ENCODE assay signal across 23 cellular contexts in the genomic region with DNA sequence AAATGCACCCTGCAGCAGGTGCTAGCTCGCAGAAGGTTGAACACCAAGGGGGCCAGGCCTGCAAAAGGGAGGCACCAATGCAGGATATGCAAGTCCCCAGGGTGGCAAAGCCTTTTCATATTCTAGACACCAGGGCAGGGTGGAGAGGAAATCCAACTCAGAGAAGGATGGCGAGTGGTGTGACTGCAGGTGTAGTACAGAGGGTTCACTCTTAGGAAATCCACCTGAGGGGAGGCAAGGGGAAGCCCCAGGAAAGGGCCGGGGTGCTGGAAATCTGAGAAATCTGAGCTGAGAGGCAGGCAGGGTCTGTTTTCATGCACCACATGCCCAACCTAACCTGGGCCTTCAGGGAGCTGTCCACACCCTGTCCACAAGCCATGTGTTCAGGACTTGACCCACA.
DNase-seq lines count a peak whose midpoint lies in the region; ATAC-seq and TF ChIP-seq lines count a peak whose summit lies in the region.
"Had no signal": no experiment of that assay in that cellular context is flagged by ENCODE, and none has a peak within 500 bp of the region (broad histone marks: within the 10 kb centered on the region; RNA-seq: fewer than 3 reads in every experiment).

No MANE protein-coding gene starts in this region.

- no peak overlapping the region for H3K14ac ChIP-seq in neuronal stem cell (ENCODE audit: low read length)

- peak overlapping the region; percentile 27 for H2AK5ac ChIP-seq in neuronal stem cell (ENCODE audit: low read depth, low read length)

- H3K4ac ChIP-seq in neuronal stem cell (ENCODE audit: low read length), result no peak overlapping the region

- no peak overlapping the region for H2BK120ac ChIP-seq in neuronal stem cell (ENCODE audit: low read depth, low read length)

- peaks cover 18% of the 10 kb centered on the region for H3K4me1 Mint-ChIP-seq in GM23338
- H3K4me1 Mint-ChIP-seq in WTC11, result peaks cover 19% of the 10 kb centered on the region
- H3K4me1 Mint-ChIP-seq: CD14-positive monocyte; CD8-positive, alpha-beta memory T cell had no signal

- H3K9me3 ChIP-seq in esophagus muscularis mucosa, result peaks cover 0 to 9% (median 0%) of the 10 kb centered on the region in 4 donors
- H3K9me3 ChIP-seq in neuronal stem cell (replicated peaks in 1 of 2; ENCODE audit: control insufficient read depth in 2 of 2, insufficient read depth in 1 of 2, low read depth in 1 of 2, low read length in 2 of 2), result peaks cover 0 to 2% of the 10 kb centered on the region in 2 donors
- peaks cover 0 to 13% (median 6%) of the 10 kb centered on the region in 4 donors for H3K9me3 ChIP-seq in stomach
- H3K9me3 ChIP-seq: A549, BE2C had no signal

- H3K4me3 Mint-ChIP-seq in GM23338 (no peak overlapping the region), WTC11 (no peak overlapping the region)
- H3K4me3 Mint-ChIP-seq: CD14-positive monocyte; CD4-positive, alpha-beta T cell; CD8-positive, alpha-beta memory T cell had no signal

- H3K27ac ChIP-seq in GM23338 (ENCODE audit: low read depth) (no peak overlapping the region), esophagus muscularis mucosa (replicated peaks in 1 of 4) (no peak overlapping the region), neuronal stem cell (replicated peaks; ENCODE audit: low read length) (no peak overlapping the region), stomach (no peak overlapping the region)
- H3K27ac ChIP-seq: A549; BLaER1 treated with 17β-estradiol and CSF1 and Interleukin-3, amounts not matched to agents 10 nM and 100 nM had no signal

- H2AFZ ChIP-seq in GM23338 (no peak overlapping the region), neuronal stem cell (ENCODE audit: low read length) (no peak overlapping the region)

- H3K79me2 ChIP-seq in GM23338 (replicated peaks; ENCODE audit: insufficient read depth), result no peaks in the 10 kb centered on the region

- WGBS in esophagus muscularis mucosa, result 66% methylated on average over 3 of the region's 3 CpGs
- WGBS in neuronal stem cell (ENCODE audit: extremely low coverage in 2 of 2, insufficient read length in 2 of 2, insufficient replicate concordance in 1 of 2), 2 donors, result no CpG with 5 or more reads among the region's 3 CpGs
- WGBS in stomach, 5 donors, result 68 to 81% (median 78%) methylated on average over 3 of the region's 3 CpGs

- no peaks in the 10 kb centered on the region for H3K27me3 Mint-ChIP-seq in GM23338 (ENCODE audit: insufficient read depth, low read depth, poor library complexity)
- no peaks in the 10 kb centered on the region for H3K27me3 Mint-ChIP-seq in WTC11 (ENCODE audit: low read depth)

- H3K79me1 ChIP-seq in neuronal stem cell (ENCODE audit: low read depth, low read length), result no peaks in the 10 kb centered on the region

- H3K4me3 ChIP-seq in GM23338 (no peak overlapping the region), esophagus muscularis mucosa (no peak overlapping the region), neuronal stem cell (ENCODE audit: low read length in 2 of 2) (no peak overlapping the region), stomach (no peak overlapping the region)
- H3K4me3 ChIP-seq: A549; BLaER1 treated with 17β-estradiol and CSF1 and Interleukin-3, amounts not matched to agents 10 nM and 100 nM had no signal

- TF ChIP-seq POLR2A in esophagus muscularis mucosa (IDR thresholded peaks at IDR 0.05; ENCODE audit: low read depth), result no peak
- no peak for TF ChIP-seq POLR2A in stomach (IDR thresholded peaks at IDR 0.05)

- POLR2A ChIA-PET in WTC11 (lab: Charles Lee), result no interaction called here

- H3K36me3 Mint-ChIP-seq in GM23338 (ENCODE audit: low read depth) (peaks cover 6% of the 10 kb centered on the region; the same call in 2 of the 3 replicates), WTC11 (peaks cover 20% of the 10 kb centered on the region)
- H3K36me3 Mint-ChIP-seq: CD14-positive monocyte; CD8-positive, alpha-beta memory T cell had no signal

- no peak overlapping the region for H2BK15ac ChIP-seq in neuronal stem cell (ENCODE audit: low read length)

- intact Hi-C loops in esophagus muscularis mucosa (cut with DNase I) (no loop called here), stomach (cut with DNase I; ENCODE audit: low total_unique reads) (no loop called here)

- H3K4me2 ChIP-seq in GM23338, result 0 out of 2 replicates have a peak overlapping the region, but pooled peaks have one; percentile 3
- no peak overlapping the region for H3K4me2 ChIP-seq in neuronal stem cell (ENCODE audit: insufficient read depth, low read length, poor library complexity, severe bottlenecking)
- H3K4me2 ChIP-seq: A549; BLaER1 treated with 17β-estradiol and CSF1 and Interleukin-3, amounts not matched to agents 10 nM and 100 nM had no signal

- H3K18ac ChIP-seq in neuronal stem cell (ENCODE audit: low read length), result no peak overlapping the region

- H2BK12ac ChIP-seq in neuronal stem cell (ENCODE audit: low read length), result no peak overlapping the region

- TF ChIP-seq EP300 in esophagus muscularis mucosa (IDR thresholded peaks at IDR 0.05) (no peak), stomach (IDR thresholded peaks at IDR 0.05) (no peak)

- H3K36me3 ChIP-seq in GM23338 (ENCODE audit: insufficient read depth) (no peaks in the 10 kb centered on the region), esophagus muscularis mucosa (no peaks in the 10 kb centered on the region), neuronal stem cell (replicated peaks in 1 of 2; ENCODE audit: control insufficient read depth in 2 of 2, insufficient read depth in 2 of 2, low read length in 2 of 2) (no peaks in the 10 kb centered on the region), stomach (no peaks in the 10 kb centered on the region)
- H3K36me3 ChIP-seq: BE2C; BLaER1 treated with 17β-estradiol and CSF1 and Interleukin-3, amounts not matched to agents 10 nM and 100 nM had no signal

- no peak overlapping the region for H4K8ac ChIP-seq in neuronal stem cell (ENCODE audit: low read depth, low read length)

- H3K9me3 Mint-ChIP-seq in GM23338, result peaks cover 14% of the 10 kb centered on the region; the same call in 2 of the 3 replicates
- H3K9me3 Mint-ChIP-seq in WTC11, result peaks cover 39% of the 10 kb centered on the region

- no peak overlapping the region for H3K23ac ChIP-seq in neuronal stem cell (ENCODE audit: low read depth, low read length, poor library complexity)

- CTCF ChIA-PET in WTC11 (lab: Charles Lee), result no interaction called here

- no peaks in the 10 kb centered on the region for H3F3A ChIP-seq in GM23338 (replicated peaks; ENCODE audit: low read depth)

- no peak for ATAC-seq in GM23338
- peak; percentile 34 for ATAC-seq in WTC11
- ATAC-seq: A549 had no signal

- no peaks in the 10 kb centered on the region for H4K20me1 ChIP-seq in GM23338 (replicated peaks; ENCODE audit: insufficient read depth)
- H4K20me1 ChIP-seq: BLaER1 treated with 17β-estradiol and CSF1 and Interleukin-3, amounts not matched to agents 10 nM and 100 nM had no signal

- TF ChIP-seq CTCF in GM23338 (conservative IDR thresholded peaks at IDR 0.05; ENCODE audit: low read depth in 2 of 2) (no peak), WTC11 (IDR thresholded peaks at IDR 0.05) (no peak), esophagus muscularis mucosa (IDR thresholded peaks at IDR 0.05) (no peak), stomach (IDR thresholded peaks at IDR 0.05) (no peak)

- H3K27ac Mint-ChIP-seq in GM23338, result peak overlapping the region; percentile 46; the same call in 1 of the 2 replicates
- H3K27ac Mint-ChIP-seq in WTC11, result no peak overlapping the region
- H3K27ac Mint-ChIP-seq: CD14-positive monocyte; CD4-positive, alpha-beta T cell; CD8-positive, alpha-beta memory T cell had no signal

- no peak overlapping the region for H4K91ac ChIP-seq in neuronal stem cell (ENCODE audit: low read depth, low read length, poor library complexity)

- DNase-seq in GM23338 (ENCODE audit: low spot score) (no peak), WTC11 (ENCODE audit: low spot score) (no peak), esophagus muscularis mucosa (ENCODE audit: extremely low spot score) (peak; percentile 83), neuronal stem cell (ENCODE audit: low spot score) (no peak), SIG-M5 (lab: John Stamatoyannopoulos, UW) (no peak), stomach (no peak)
- DNase-seq in stimulated activated CD4-positive, alpha-beta T cell treated with anti-CD3 and anti-CD28 coated beads, Interleukin-4, amount 100 ng/mL, for 1 hour, result no peak
- DNase-seq: 8988T; ACHN; AML-193; BE2C; CD4-positive, alpha-beta T cell; CD8-positive, alpha-beta memory T cell; DMS 273 treated with DMSO at 0.1 percent for 48 hours; DMS53; DMS79 treated with DMSO at 0.1 percent for 48 hours; GF-D8; GOT3; H7; HCEC 1CT had no signal

- H3K9ac ChIP-seq in neuronal stem cell (ENCODE audit: low read depth, low read length, poor library complexity), result no peak overlapping the region
- H3K9ac ChIP-seq: BLaER1 treated with 17β-estradiol and CSF1 and Interleukin-3, amounts not matched to agents 10 nM and 100 nM had no signal

- no peaks in the 10 kb centered on the region for H3K27me3 ChIP-seq in GM23338 (ENCODE audit: insufficient read depth)
- peaks cover 0 to 5% (median 0%) of the 10 kb centered on the region in 4 donors for H3K27me3 ChIP-seq in esophagus muscularis mucosa
- H3K27me3 ChIP-seq in neuronal stem cell (ENCODE audit: control insufficient read depth in 3 of 3, insufficient read depth in 3 of 3, low read depth in 1 of 3, low read length in 3 of 3), result no peaks in the 10 kb centered on the region
- peaks cover 0 to 3% (median 0%) of the 10 kb centered on the region in 3 donors for H3K27me3 ChIP-seq in stomach
- H3K27me3 ChIP-seq: BLaER1 treated with 17β-estradiol and CSF1 and Interleukin-3, amounts not matched to agents 10 nM and 100 nM had no signal

- peaks cover 19% of the 10 kb centered on the region for H3K4me1 ChIP-seq in GM23338 (ENCODE audit: insufficient read depth)
- H3K4me1 ChIP-seq in esophagus muscularis mucosa, result peaks cover 0 to 3% (median 0%) of the 10 kb centered on the region in 4 donors
- H3K4me1 ChIP-seq in neuronal stem cell (ENCODE audit: control insufficient read depth in 2 of 2, insufficient read depth in 1 of 2, low read depth in 1 of 2, low read length in 2 of 2), result no peaks in the 10 kb centered on the region
- H3K4me1 ChIP-seq in stomach, result no peaks in the 10 kb centered on the region
- H3K4me1 ChIP-seq: A549; BE2C; BLaER1 treated with 17β-estradiol and CSF1 and Interleukin-3, amounts not matched to agents 10 nM and 100 nM had no signal

- H2BK5ac ChIP-seq in neuronal stem cell (ENCODE audit: low read length), result no peak overlapping the region

- peaks cover 5% of the 10 kb centered on the region; the same call in 1 of the 2 replicates for H3K9me2 ChIP-seq in GM23338 (ENCODE audit: insufficient read depth)

TF ChIP-seq in GM23338, 12 proteins besides CTCF, POLR2A, EP300 and RAD21 (continues in another document):
- no peak for TF ChIP-seq EZH2 (IDR thresholded peaks at IDR 0.05; ENCODE audit: low read depth, unreplicated experiment)

TF ChIP-seq in WTC11, 78 proteins besides CTCF, POLR2A, EP300 and RAD21:
- TF ChIP-seq IRF2 (CRISPR knock-in tag; IDR thresholded peaks at IDR 0.05; ENCODE audit: borderline replicate concordance, low read depth), result no peak
